In genomic region chr14:76644875-76645518, GRCh38 we compare ENCODE assay signal across 8 cellular contexts.
A peak's percentile ranks its signal among the peaks of the same experiment; 100 is the strongest.
DNase-seq lines count a peak whose midpoint lies in the region; ATAC-seq and TF ChIP-seq lines count a peak whose summit lies in the region.

No MANE protein-coding gene starts in this region.

- no peaks in the 10 kb centered on the region for H3K27me3 ChIP-seq in heart right ventricle

- TF ChIP-seq CTCF in heart right ventricle (IDR thresholded peaks at IDR 0.05), result peak; percentile 17 to 69 (median 56)

- DNase-seq in NOMO-1 (lab: John Stamatoyannopoulos, UW; ENCODE audit: unreplicated experiment in 2 of 2), result peak; percentile 10 to 13
- no peak for DNase-seq in NOMO-1 treated with dmso at 0.1 percent for 144 hours (lab: John Stamatoyannopoulos, UW; ENCODE audit: unreplicated experiment)
- peak; percentile 7 for DNase-seq in Jurkat, Clone E6-1 (ENCODE audit: low read depth, low spot score)
- peak; percentile 24 for DNase-seq in SK-N-MC (ENCODE audit: low read depth, low spot score)
- peak in 1 of 2 donors; percentile 19 for DNase-seq in heart right ventricle
- peak; percentile 17 for DNase-seq in stimulated activated naive CD8-positive, alpha-beta T cell treated with anti-CD3 and anti-CD28 coated beads, Interleukin-15, Interleukin-2, amounts not matched to agents 100 U/mL and 50 U/mL, for 24 hours

- H3K9ac ChIP-seq in SK-N-MC (ENCODE audit: insufficient read length), result peak overlapping the region; percentile 40

- H3K9me3 ChIP-seq in SK-N-MC (ENCODE audit: low read depth, low read length), result no peaks in the 10 kb centered on the region
- H3K9me3 ChIP-seq in heart right ventricle, result no peaks in the 10 kb centered on the region

- no peaks in the 10 kb centered on the region for H3K36me3 ChIP-seq in SK-N-MC (ENCODE audit: insufficient read depth, low read length)
- H3K36me3 ChIP-seq in heart right ventricle, result no peaks in the 10 kb centered on the region

- H3K4me1 ChIP-seq in heart right ventricle, result peaks cover 0 to 7% (median 0%) of the 10 kb centered on the region in 9 donors

- H3K27ac ChIP-seq in SK-N-MC (peak overlapping the region; percentile 53), heart right ventricle (no peak overlapping the region)

- WGBS in heart right ventricle, 2 donors, result 17 to 25% methylated on average over 12 of the region's 12 CpGs

- ATAC-seq in heart right ventricle, result peak in 5 of 8 donors; percentile 45 to 71 (median 63)
- ATAC-seq in stimulated activated naive CD8-positive, alpha-beta T cell treated with anti-CD3 and anti-CD28 coated beads, Interleukin-15, Interleukin-2, amounts not matched to agents 100 U/mL and 50 U/mL, for 24 hours, result no peak
- ATAC-seq in GM19452 (IDR thresholded peaks at IDR 0.05; ENCODE audit: unreplicated experiment), result no peak
- no peak for ATAC-seq in GM18870 (IDR thresholded peaks at IDR 0.05; ENCODE audit: unreplicated experiment)

- intact Hi-C loops in heart right ventricle (cut with DNase I), result loop anchor here (2.0 to 10.0 kb wide), 8 partner anchors 133 to 594 kb away; no protein-coding TSS in a partner anchor

- H3K4me3 ChIP-seq in Jurkat, Clone E6-1 (ENCODE audit: low read length), result no peak overlapping the region
- H3K4me3 ChIP-seq in SK-N-MC (peak overlapping the region; percentile 43; the same call in 1 of the 2 replicates), heart right ventricle (no peak overlapping the region)

Comparison
In these comparisons a context has a peak if more than half of its experiments do, and no peak if none do; other contexts are left out.
1. ATAC-seq: peak in heart right ventricle (5 of 8); none in stimulated activated naive CD8-positive, alpha-beta T cell treated with anti-CD3 and anti-CD28 coated beads, Interleukin-15, Interleukin-2, amounts not matched to agents 100 U/mL and 50 U/mL, for 24 hours (single experiment), GM19452 (single experiment) and GM18870 (single experiment).